ENCODE assay signal across 1 cellular context in the genomic region with DNA sequence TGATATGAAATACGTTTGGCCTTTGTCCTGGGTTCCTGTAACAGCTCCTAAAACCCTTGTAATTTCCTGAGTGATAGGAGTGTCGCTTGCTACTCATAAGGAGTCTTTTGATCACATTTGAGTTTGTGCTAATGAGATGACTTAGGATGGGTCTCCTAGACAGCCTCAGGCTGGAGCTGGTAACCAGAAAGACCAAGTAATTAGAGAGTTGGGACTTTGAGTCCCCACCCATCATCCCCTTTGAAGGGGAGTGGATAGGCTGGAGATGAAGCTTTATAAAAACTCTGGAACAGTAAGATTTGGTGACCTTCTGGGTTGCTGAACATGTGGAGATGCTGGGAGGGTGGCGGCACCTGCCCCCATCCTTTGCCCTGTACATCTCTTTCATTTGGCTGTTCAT.
TF ChIP-seq lines count a peak whose summit lies in the region.

No MANE protein-coding gene starts in this region.

TF ChIP-seq in HEK293, 187 proteins besides CTCF, POLR2A, EP300 and RAD21 (continued from another document):
- TF ChIP-seq ZNF18 (tag by site-specific recombination; IDR thresholded peaks at IDR 0.05) (no peak), ZNF140 (tag by site-specific recombination; IDR thresholded peaks at IDR 0.05) (no peak), HOXD13 (CRISPR knock-in tag; IDR thresholded peaks at IDR 0.05; ENCODE audit: borderline replicate concordance) (no peak), ZNF404 (tag by site-specific recombination; IDR thresholded peaks at IDR 0.05) (no peak), KLF1 (tag by site-specific recombination; IDR thresholded peaks at IDR 0.05) (peak; percentile 17; the same call in 1 of the 2 replicates), PRDM6 (tag by site-specific recombination; IDR thresholded peaks at IDR 0.05) (peak; percentile 24), ZNF561 (tag by site-specific recombination; IDR thresholded peaks at IDR 0.05; ENCODE audit: borderline replicate concordance) (no peak), ZNF704 (tag by site-specific recombination; IDR thresholded peaks at IDR 0.05) (no peak), ZNF423 (tag by site-specific recombination; IDR thresholded peaks at IDR 0.05) (no peak), ZNF292 (tag by site-specific recombination; IDR thresholded peaks at IDR 0.05; ENCODE audit: borderline replicate concordance, low read depth) (no peak), ZNF133 (tag by site-specific recombination; IDR thresholded peaks at IDR 0.05) (no peak), BCL11A (tag by site-specific recombination; IDR thresholded peaks at IDR 0.05; ENCODE audit: low read depth) (no peak), ZNF132 (tag by site-specific recombination; IDR thresholded peaks at IDR 0.05; ENCODE audit: borderline replicate concordance) (no peak), ZNF19 (tag by site-specific recombination; IDR thresholded peaks at IDR 0.05; ENCODE audit: low read depth) (no peak), ZIC2 (tag by site-specific recombination; IDR thresholded peaks at IDR 0.05) (no peak), ZBTB21 (tag by site-specific recombination; IDR thresholded peaks at IDR 0.05) (no peak), ZNF48 (tag by site-specific recombination; IDR thresholded peaks at IDR 0.05) (no peak), ZNF174 (tag by site-specific recombination; IDR thresholded peaks at IDR 0.05) (no peak), GLI2 (tag by site-specific recombination; IDR thresholded peaks at IDR 0.05; ENCODE audit: borderline replicate concordance, low read depth) (no peak), OSR2 (tag by site-specific recombination; IDR thresholded peaks at IDR 0.05) (peak; percentile 14; the same call in 1 of the 2 replicates), ZNF350 (tag by site-specific recombination; IDR thresholded peaks at IDR 0.05) (no peak), SP2 (tag by site-specific recombination; IDR thresholded peaks at IDR 0.05) (no peak), FEZF1 (tag by site-specific recombination; IDR thresholded peaks at IDR 0.05) (no peak), ZFP37 (tag by site-specific recombination; IDR thresholded peaks at IDR 0.05) (no peak), ZNF223 (tag by site-specific recombination; IDR thresholded peaks at IDR 0.05) (no peak), TSHZ1 (tag by site-specific recombination; IDR thresholded peaks at IDR 0.05; ENCODE audit: borderline replicate concordance) (no peak), SP7 (tag by site-specific recombination; IDR thresholded peaks at IDR 0.05) (peak; percentile 53; the same call in 1 of the 2 replicates), BCL11B (tag by site-specific recombination; IDR thresholded peaks at IDR 0.05; ENCODE audit: low read depth) (no peak), MZF1 (tag by site-specific recombination; IDR thresholded peaks at IDR 0.05; ENCODE audit: borderline replicate concordance) (peak; percentile 93; the same call in 1 of the 2 replicates), ZNF121 (tag by site-specific recombination; IDR thresholded peaks at IDR 0.05) (no peak), PRDM1 (tag by site-specific recombination; IDR thresholded peaks at IDR 0.05) (no peak), ZFHX2 (tag by site-specific recombination; conservative IDR thresholded peaks at IDR 0.05) (no peak), OVOL3 (tag by site-specific recombination; IDR thresholded peaks at IDR 0.05) (no peak), TCF7L2 (IDR thresholded peaks at IDR 0.05; ENCODE audit: borderline replicate concordance, low read depth, low read length) (peak; percentile 44; the same call in 1 of the 2 replicates), WT1 (tag by site-specific recombination; IDR thresholded peaks at IDR 0.05) (peak; percentile 47; the same call in 1 of the 2 replicates)
- TF ChIP-seq, protein P1, sequence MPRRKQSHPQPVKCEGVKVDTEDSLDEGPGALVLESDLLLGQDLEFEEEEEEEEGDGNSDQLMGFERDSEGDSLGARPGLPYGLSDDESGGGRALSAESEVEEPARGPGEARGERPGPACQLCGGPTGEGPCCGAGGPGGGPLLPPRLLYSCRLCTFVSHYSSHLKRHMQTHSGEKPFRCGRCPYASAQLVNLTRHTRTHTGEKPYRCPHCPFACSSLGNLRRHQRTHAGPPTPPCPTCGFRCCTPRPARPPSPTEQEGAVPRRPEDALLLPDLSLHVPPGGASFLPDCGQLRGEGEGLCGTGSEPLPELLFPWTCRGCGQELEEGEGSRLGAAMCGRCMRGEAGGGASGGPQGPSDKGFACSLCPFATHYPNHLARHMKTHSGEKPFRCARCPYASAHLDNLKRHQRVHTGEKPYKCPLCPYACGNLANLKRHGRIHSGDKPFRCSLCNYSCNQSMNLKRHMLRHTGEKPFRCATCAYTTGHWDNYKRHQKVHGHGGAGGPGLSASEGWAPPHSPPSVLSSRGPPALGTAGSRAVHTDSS (tag by site-specific recombination; IDR thresholded peaks at IDR 0.05), result no peak
- TF ChIP-seq, protein P2, sequence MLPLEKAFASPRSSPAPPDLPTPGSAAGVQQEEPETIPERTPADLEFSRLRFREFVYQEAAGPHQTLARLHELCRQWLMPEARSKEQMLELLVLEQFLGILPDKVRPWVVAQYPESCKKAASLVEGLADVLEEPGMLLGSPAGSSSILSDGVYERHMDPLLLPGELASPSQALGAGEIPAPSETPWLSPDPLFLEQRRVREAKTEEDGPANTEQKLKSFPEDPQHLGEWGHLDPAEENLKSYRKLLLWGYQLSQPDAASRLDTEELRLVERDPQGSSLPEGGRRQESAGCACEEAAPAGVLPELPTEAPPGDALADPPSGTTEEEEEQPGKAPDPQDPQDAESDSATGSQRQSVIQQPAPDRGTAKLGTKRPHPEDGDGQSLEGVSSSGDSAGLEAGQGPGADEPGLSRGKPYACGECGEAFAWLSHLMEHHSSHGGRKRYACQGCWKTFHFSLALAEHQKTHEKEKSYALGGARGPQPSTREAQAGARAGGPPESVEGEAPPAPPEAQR (tag by site-specific recombination; IDR thresholded peaks at IDR 0.05), result no peak
- TF ChIP-seq, protein P3, sequence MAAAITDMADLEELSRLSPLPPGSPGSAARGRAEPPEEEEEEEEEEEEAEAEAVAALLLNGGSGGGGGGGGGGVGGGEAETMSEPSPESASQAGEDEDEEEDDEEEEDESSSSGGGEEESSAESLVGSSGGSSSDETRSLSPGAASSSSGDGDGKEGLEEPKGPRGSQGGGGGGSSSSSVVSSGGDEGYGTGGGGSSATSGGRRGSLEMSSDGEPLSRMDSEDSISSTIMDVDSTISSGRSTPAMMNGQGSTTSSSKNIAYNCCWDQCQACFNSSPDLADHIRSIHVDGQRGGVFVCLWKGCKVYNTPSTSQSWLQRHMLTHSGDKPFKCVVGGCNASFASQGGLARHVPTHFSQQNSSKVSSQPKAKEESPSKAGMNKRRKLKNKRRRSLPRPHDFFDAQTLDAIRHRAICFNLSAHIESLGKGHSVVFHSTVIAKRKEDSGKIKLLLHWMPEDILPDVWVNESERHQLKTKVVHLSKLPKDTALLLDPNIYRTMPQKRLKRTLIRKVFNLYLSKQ (tag by site-specific recombination; IDR thresholded peaks at IDR 0.05; ENCODE audit: borderline replicate concordance), result no peak
